In the genomic region with DNA sequence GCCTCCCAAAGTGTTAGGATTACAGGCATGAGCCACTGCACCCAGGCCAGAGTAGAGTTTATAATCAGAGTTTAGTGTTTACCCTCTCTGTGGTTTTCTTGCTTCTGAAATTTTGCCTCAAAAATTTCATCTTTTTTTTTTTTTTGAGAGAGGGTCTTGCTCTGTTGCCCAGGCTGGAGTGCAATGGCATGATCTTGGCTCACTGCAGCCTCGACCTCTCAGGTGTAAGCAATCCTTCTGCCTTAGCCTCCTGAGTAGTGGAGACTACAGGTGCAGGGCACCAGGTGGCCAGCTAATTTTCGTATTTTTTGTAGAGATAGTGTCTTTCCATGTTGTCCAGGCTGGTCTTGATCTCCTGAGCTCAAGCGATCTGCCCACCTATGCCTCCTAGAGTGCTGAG, we compare ENCODE assay signal across 26 cellular contexts. TPM values are rescaled to one million over a fixed set of nuclear protein-coding genes. Genes with fewer than 3 reads are reported as not detected.
"Had no signal": no experiment of that assay in that cellular context is flagged by ENCODE, and none has a peak within 500 bp of the region (broad histone marks: within the 10 kb centered on the region; RNA-seq: fewer than 3 reads in every experiment).

No MANE protein-coding gene starts in this region.

- H3K9me3 Mint-ChIP-seq: dendritic cell treated with granulocyte-macrophage colony-stimulating factor and Interleukin-4, amounts not matched to agents 40 ng/mL and 50 ng/mL, for 4 days; effector memory CD8-positive, alpha-beta T cell; endodermal cell; naive B cell had no signal

- H3K27ac ChIP-seq: colonic mucosa, epithelial cell of prostate, esophagus squamous epithelium, gastrocnemius medialis, heart right ventricle, left lung, lower lobe of right lung had no signal

- ATAC-seq: effector memory CD8-positive, alpha-beta T cell; esophagus mucosa; gastrocnemius medialis; heart right ventricle; left cardiac atrium; left lung; left ventricle myocardium superior; lower lobe of right lung; mucosa of descending colon had no signal

- H3K27ac Mint-ChIP-seq: dendritic cell treated with granulocyte-macrophage colony-stimulating factor and Interleukin-4, amounts not matched to agents 40 ng/mL and 50 ng/mL, for 4 days; endodermal cell; mesothelial cell of epicardium; naive B cell had no signal

- H3K9me3 ChIP-seq: colonic mucosa, esophagus squamous epithelium, gastrocnemius medialis, left lung, lower lobe of right lung, mucosa of descending colon had no signal

- DNase-seq: colonic mucosa; cortex of kidney; effector CD8-positive, alpha-beta T cell; effector memory CD8-positive, alpha-beta T cell; endodermal cell; erythroblast; esophagus squamous epithelium; foreskin fibroblast; foreskin melanocyte; gastrocnemius medialis; glutamatergic neuron; head of caudate nucleus; heart right ventricle; hippocampal formation; left cardiac atrium; left lung; left ventricle myocardium superior; lower lobe of right lung; mesenchymal stem cell; mucosa of descending colon; naive B cell had no signal

- H3K4me3 ChIP-seq: colonic mucosa, esophagus squamous epithelium, gastrocnemius medialis, heart right ventricle, left lung, lower lobe of right lung, mucosa of descending colon had no signal

- H3K4me3 Mint-ChIP-seq: dendritic cell treated with granulocyte-macrophage colony-stimulating factor and Interleukin-4, amounts not matched to agents 40 ng/mL and 50 ng/mL, for 4 days; effector memory CD8-positive, alpha-beta T cell; endodermal cell; mesothelial cell of epicardium; naive B cell had no signal

- H3K36me3 Mint-ChIP-seq: naive B cell had no signal

- H3K27me3 Mint-ChIP-seq: dendritic cell treated with granulocyte-macrophage colony-stimulating factor and Interleukin-4, amounts not matched to agents 40 ng/mL and 50 ng/mL, for 4 days; effector memory CD8-positive, alpha-beta T cell; naive B cell had no signal

- H3K36me3 ChIP-seq: colonic mucosa, gastrocnemius medialis, lower lobe of right lung had no signal

- H3K4me1 Mint-ChIP-seq: endodermal cell, mesothelial cell of epicardium, naive B cell had no signal

- H3K4me1 ChIP-seq: colonic mucosa, gastrocnemius medialis, heart right ventricle, left lung, lower lobe of right lung had no signal

RNA-seq across cellular contexts. Expression of a gene that starts 51.4 kb away (rescaled TPM):
- total RNA-seq: left lung, lower lobe of right lung, mesenteric fat pad had no signal
